In the genomic region with DNA sequence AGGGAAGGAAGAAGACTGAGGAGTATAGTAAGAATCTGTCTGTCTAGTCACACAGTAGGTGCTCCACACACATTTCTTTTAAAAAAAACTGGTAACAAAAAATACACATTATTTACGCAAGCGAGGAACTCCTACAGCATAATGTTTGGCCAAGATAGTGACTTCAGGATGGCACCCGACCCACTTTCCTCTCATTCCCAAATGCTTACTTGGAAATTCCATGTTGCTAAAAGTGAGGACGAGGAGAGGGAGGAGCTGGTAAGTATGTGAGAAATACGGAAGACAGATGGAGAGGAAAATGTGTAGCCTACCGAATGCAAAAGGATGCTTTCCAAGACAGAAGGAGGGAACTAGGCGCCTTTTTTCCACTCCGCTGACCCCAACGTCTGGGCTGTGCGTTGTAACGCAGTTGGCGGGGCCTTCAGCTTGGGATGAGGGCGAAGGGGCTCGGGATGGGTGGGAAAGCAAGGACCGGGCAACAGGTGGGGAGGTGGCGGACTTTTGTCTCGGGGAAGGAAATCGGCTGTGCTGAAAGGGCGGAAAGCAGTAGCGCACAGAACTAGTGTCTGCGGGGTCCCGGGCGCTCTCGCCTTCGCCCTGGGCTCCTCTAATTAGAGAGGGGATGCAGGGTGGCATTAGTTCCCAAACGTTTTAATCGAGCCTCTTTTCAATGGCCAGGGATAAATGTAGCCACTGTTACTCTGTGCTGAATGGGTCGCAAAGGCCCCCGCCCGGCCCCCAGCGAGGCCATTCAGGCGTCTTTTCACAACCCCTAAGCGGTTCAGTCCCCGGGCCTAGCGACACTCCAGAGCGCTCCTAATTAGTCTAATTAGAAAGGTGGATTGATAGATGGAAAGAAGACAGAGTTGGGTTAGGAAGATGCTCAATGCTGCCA, we compare ENCODE assay signal across 11 cellular contexts. TPM values are rescaled to one million over a fixed set of nuclear protein-coding genes. Genes with fewer than 3 reads are reported as not detected.
DNase-seq lines count a peak whose midpoint lies in the region; ATAC-seq, FAIRE-seq and TF ChIP-seq lines count a peak whose summit lies in the region.
"Had no signal": no experiment of that assay in that cellular context is flagged by ENCODE, and none has a peak within 500 bp of the region (broad histone marks: within the 10 kb centered on the region; RNA-seq: fewer than 3 reads in every experiment).

No MANE protein-coding gene starts in this region.

- H3K9me2 ChIP-seq in neural cell (ENCODE audit: insufficient read depth, low read length): no peaks in the 10 kb centered on the region

- no peaks in the 10 kb centered on the region for H3K4me1 Mint-ChIP-seq in Caco-2 (ENCODE audit: low read depth, unreplicated experiment)
- peaks cover 0 to 4% (median 3%) of the 10 kb centered on the region in 3 donors for H3K4me1 Mint-ChIP-seq in IgD-negative memory B cell

- H3K36me3 Mint-ChIP-seq in Caco-2 (ENCODE audit: insufficient read depth, unreplicated experiment) (no peaks in the 10 kb centered on the region), IgD-negative memory B cell (no peaks in the 10 kb centered on the region)

- no peak overlapping the region for H2AFZ ChIP-seq in neural cell (ENCODE audit: low read depth, low read length)

- peaks cover 8% of the 10 kb centered on the region; the same call in 1 of the 2 replicates for H3K4me1 ChIP-seq in Caco-2
- peaks cover 0 to 21% (median 6%) of the 10 kb centered on the region in 4 donors for H3K4me1 ChIP-seq in Peyer's patch

- H3K9me3 Mint-ChIP-seq in Caco-2 (ENCODE audit: unreplicated experiment) (no peaks in the 10 kb centered on the region), IgD-negative memory B cell (peaks cover 0 to 4% (median 3%) of the 10 kb centered on the region in 3 donors)

- no peak for TF ChIP-seq CTCF in Caco-2 (IDR thresholded peaks at IDR 0.05; ENCODE audit: insufficient read depth in 1 of 2, low read depth in 1 of 2, low read length in 1 of 2, severe bottlenecking in 1 of 2, unreplicated experiment in 1 of 2)
- no peak for TF ChIP-seq CTCF in epithelial cell of proximal tubule (conservative IDR thresholded peaks at IDR 0.05; ENCODE audit: low read depth, low read length)
- no peak for TF ChIP-seq CTCF in neural cell (IDR thresholded peaks at IDR 0.05; ENCODE audit: poor library complexity, severe bottlenecking)
- TF ChIP-seq CTCF in Peyer's patch (IDR thresholded peaks at IDR 0.05): no peak

- intact Hi-C loops in Caco-2 (cut with micrococcal nuclease; ENCODE audit: unreplicated experiment) (no loop called here), Right ventricle myocardium superior (cut with DNase I) (no loop called here)

- FAIRE-seq in GM19239 (lab: Jason Lieb, UNC): no peak

- H3K27me3 Mint-ChIP-seq in Caco-2 (ENCODE audit: insufficient read depth, unreplicated experiment) (peaks cover under 1% of the 10 kb centered on the region), IgD-negative memory B cell (peaks cover 55% of the 10 kb centered on the region)

- no peaks in the 10 kb centered on the region for H3F3A ChIP-seq in neural cell (ENCODE audit: insufficient read depth, low read length, poor library complexity, severe bottlenecking)

- H3K36me3 ChIP-seq in Caco-2 (ENCODE audit: control insufficient read depth, insufficient read depth, low read length): no peaks in the 10 kb centered on the region
- H3K36me3 ChIP-seq in neural cell (ENCODE audit: insufficient read depth, low read length): no peaks in the 10 kb centered on the region
- no peaks in the 10 kb centered on the region for H3K36me3 ChIP-seq in Peyer's patch
- H3K36me3 ChIP-seq: ovary had no signal

- CTCF ChIA-PET in Caco-2 (lab: Charles Lee): no interaction called here

- H3K27me3 ChIP-seq in Caco-2 (replicated peaks; ENCODE audit: control insufficient read depth, insufficient read depth, low read length) (no peaks in the 10 kb centered on the region), neural cell (ENCODE audit: insufficient read depth, low read depth, low read length) (peaks cover 98% of the 10 kb centered on the region), Peyer's patch (peaks cover 0 to 25% of the 10 kb centered on the region in 2 donors)

- DNase-seq in Caco-2 (no peak), epithelial cell of proximal tubule (ENCODE audit: low read depth) (no peak), GM19239 (ENCODE audit: insufficient read length, low spot score) (no peak), NCI-H2029 (lab: John Stamatoyannopoulos, UW) (no peak), Peyer's patch (no peak), Right ventricle myocardium superior (no peak)
- DNase-seq: dorsolateral prefrontal cortex; NK-92 treated with Interleukin-12 subunit alpha and Interleukin-12 subunit beta, amount 100 ng/mL, for 24 hours; ovary had no signal

- no TSS peak for BruUV-seq in Caco-2 (replicated peaks; lab: Mats Ljungman, UMichigan)

- H3K27ac ChIP-seq in neural cell (ENCODE audit: low read length) (no peak overlapping the region), Peyer's patch (peak overlapping the region in 2 of 4 donors; percentile 50 to 79)
- H3K27ac ChIP-seq: ovary had no signal

- peak overlapping the region; percentile 45 for H3K4me3 Mint-ChIP-seq in Caco-2 (ENCODE audit: unreplicated experiment)
- peak overlapping the region in 2 of 4 donors; percentile 32 to 63 for H3K4me3 Mint-ChIP-seq in IgD-negative memory B cell

- H3K9ac ChIP-seq in neural cell (ENCODE audit: low read length): no peak overlapping the region

- TF ChIP-seq POLR2A in Peyer's patch (IDR thresholded peaks at IDR 0.05): no peak

- H3K4me3 ChIP-seq in Caco-2 (ENCODE audit: low read depth, low read length) (no peak overlapping the region), epithelial cell of proximal tubule (ENCODE audit: low read depth, low read length) (peak overlapping the region; percentile 49), neural cell (ENCODE audit: low read length) (no peak overlapping the region), Peyer's patch (peak overlapping the region in 2 of 4 donors; percentile 52 to 53)
- H3K4me3 ChIP-seq: ovary had no signal

- H4K20me1 ChIP-seq in neural cell (ENCODE audit: insufficient read depth): no peaks in the 10 kb centered on the region

- H3K79me2 ChIP-seq in neural cell (replicated peaks; ENCODE audit: insufficient read depth, low read length): no peaks in the 10 kb centered on the region

- no peak for ATAC-seq in Right ventricle myocardium superior (ENCODE audit: poor library complexity)

- no peak for TF ChIP-seq EP300 in neural cell (conservative IDR thresholded peaks at IDR 0.05; ENCODE audit: poor library complexity, severe bottlenecking)

- H3K4me2 ChIP-seq in neural cell (ENCODE audit: low read length): no peak overlapping the region

- H3K27ac Mint-ChIP-seq in Caco-2 (ENCODE audit: unreplicated experiment) (no peak overlapping the region), IgD-negative memory B cell (peak overlapping the region; percentile 51 to 95 (median 69))

- H3K9me3 ChIP-seq in Caco-2 (no peaks in the 10 kb centered on the region), neural cell (ENCODE audit: low read length) (no peaks in the 10 kb centered on the region), Peyer's patch (no peaks in the 10 kb centered on the region)

- POLR2A ChIA-PET in Caco-2 (lab: Charles Lee): no interaction called here

- no peak for TF ChIP-seq RAD21 in neural cell (conservative IDR thresholded peaks at IDR 0.05)

TF ChIP-seq in neural cell, 6 proteins besides CTCF, POLR2A, EP300 and RAD21:
- TF ChIP-seq SMC3 (conservative IDR thresholded peaks at IDR 0.05; ENCODE audit: poor library complexity) (no peak), POLR2AphosphoS5 (IDR thresholded peaks at IDR 0.05) (no peak), MXI1 (conservative IDR thresholded peaks at IDR 0.05; ENCODE audit: poor library complexity, severe bottlenecking) (no peak), TAF1 (IDR thresholded peaks at IDR 0.05; ENCODE audit: low read depth) (no peak), EZH2 (IDR thresholded peaks at IDR 0.05; ENCODE audit: borderline replicate concordance, insufficient read depth, low read length, poor library complexity, severe bottlenecking) (peak; percentile 35)
- TF ChIP-seq, protein P1, sequence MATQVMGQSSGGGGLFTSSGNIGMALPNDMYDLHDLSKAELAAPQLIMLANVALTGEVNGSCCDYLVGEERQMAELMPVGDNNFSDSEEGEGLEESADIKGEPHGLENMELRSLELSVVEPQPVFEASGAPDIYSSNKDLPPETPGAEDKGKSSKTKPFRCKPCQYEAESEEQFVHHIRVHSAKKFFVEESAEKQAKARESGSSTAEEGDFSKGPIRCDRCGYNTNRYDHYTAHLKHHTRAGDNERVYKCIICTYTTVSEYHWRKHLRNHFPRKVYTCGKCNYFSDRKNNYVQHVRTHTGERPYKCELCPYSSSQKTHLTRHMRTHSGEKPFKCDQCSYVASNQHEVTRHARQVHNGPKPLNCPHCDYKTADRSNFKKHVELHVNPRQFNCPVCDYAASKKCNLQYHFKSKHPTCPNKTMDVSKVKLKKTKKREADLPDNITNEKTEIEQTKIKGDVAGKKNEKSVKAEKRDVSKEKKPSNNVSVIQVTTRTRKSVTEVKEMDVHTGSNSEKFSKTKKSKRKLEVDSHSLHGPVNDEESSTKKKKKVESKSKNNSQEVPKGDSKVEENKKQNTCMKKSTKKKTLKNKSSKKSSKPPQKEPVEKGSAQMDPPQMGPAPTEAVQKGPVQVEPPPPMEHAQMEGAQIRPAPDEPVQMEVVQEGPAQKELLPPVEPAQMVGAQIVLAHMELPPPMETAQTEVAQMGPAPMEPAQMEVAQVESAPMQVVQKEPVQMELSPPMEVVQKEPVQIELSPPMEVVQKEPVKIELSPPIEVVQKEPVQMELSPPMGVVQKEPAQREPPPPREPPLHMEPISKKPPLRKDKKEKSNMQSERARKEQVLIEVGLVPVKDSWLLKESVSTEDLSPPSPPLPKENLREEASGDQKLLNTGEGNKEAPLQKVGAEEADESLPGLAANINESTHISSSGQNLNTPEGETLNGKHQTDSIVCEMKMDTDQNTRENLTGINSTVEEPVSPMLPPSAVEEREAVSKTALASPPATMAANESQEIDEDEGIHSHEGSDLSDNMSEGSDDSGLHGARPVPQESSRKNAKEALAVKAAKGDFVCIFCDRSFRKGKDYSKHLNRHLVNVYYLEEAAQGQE (IDR thresholded peaks at IDR 0.05; ENCODE audit: borderline replicate concordance): no peak
TF ChIP-seq in neural cell: peak in this region for 1.

RNA-seq across cellular contexts. Expression of a gene that starts 12.7 kb away (rescaled TPM):
- total RNA-seq in Caco-2 (2022): 2.8 and 3.1 TPM in 2 replicates
- not detected for polyA plus RNA-seq in IgD-negative memory B cell
- total RNA-seq in epithelial cell of proximal tubule: 26.8 and 30.0 TPM in 2 replicates
- not detected in 2 replicates for polyA plus RNA-seq in neural cell
- polyA minus RNA-seq in neural cell: not detected in 2 replicates
- 10 to 100 TPM in 1 of 4 donors, 1 to 10 TPM in 3; 1.7 to 22.7 (median 4.5) TPM for total RNA-seq in Peyer's patch
- total RNA-seq in Right ventricle myocardium superior: not detected
